26 cellular contexts compared by ENCODE assay signal in the genomic region with DNA sequence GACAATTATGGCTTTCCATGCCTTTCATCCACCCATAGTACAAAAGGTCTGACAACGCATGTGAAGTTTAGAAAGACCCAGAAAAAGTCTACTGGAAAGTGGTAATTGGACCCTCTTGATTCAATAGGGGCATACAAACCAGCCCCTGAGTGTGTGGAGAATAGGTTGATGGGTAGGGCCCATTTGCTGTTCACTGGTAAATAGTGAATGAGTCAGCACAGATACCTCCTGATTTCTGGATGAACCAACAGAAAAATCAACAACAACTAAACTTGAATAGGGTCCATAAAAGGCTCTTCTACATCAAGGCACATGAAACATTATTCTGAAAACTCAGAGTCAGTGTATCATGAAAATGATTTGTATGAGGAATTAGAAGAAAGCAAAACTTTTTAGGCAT.
"Had no signal": no experiment of that assay in that cellular context is flagged by ENCODE, and none has a peak within 500 bp of the region (broad histone marks: within the 10 kb centered on the region; RNA-seq: fewer than 3 reads in every experiment).

No MANE protein-coding gene starts in this region.

- H3K36me3 ChIP-seq: ascending aorta, breast epithelium, WERI-Rb-1 had no signal

- H3K9me3 ChIP-seq: ascending aorta, breast epithelium had no signal

- H3K4me1 ChIP-seq: ascending aorta, breast epithelium had no signal

- DNase-seq: activated B cell treated with CpG ODN at 0.5 μM for 24 hours; activated CD4-positive, alpha-beta memory T cell treated with anti-CD3 and anti-CD28 coated beads for 36 hours; activated CD4-positive, alpha-beta T cell treated with anti-CD3 and anti-CD28 coated beads, Interleukin-2, amount 10 ng/mL, durations not matched to agents 24 days and 14 days; activated CD8-positive, alpha-beta memory T cell treated with anti-CD3 and anti-CD28 coated beads, Interleukin-2, amount 10 ng/mL, durations not matched to agents 7 days and 5 days; activated CD8-positive, alpha-beta memory T cell treated with anti-CD3 and anti-CD28 coated beads, Interleukin-2, amount 50 U/mL, for 4 hours; activated CD8-positive, alpha-beta T cell treated with anti-CD3 and anti-CD28 coated beads, Interleukin-2, amount 10 ng/mL, durations not matched to agents 7 days and 5 days; activated effector memory CD4-positive, alpha-beta T cell treated with anti-CD3 and anti-CD28 coated beads, Interleukin-2, amount 50 U/mL, for 16 hours; activated naive CD4-positive, alpha-beta T cell; activated naive CD4-positive, alpha-beta T cell treated with anti-CD3 and anti-CD28 coated beads, Interleukin-2, amount 10 ng/mL, durations not matched to agents 7 days and 5 days; activated naive CD8-positive, alpha-beta T cell treated with anti-CD3 and anti-CD28 coated beads, Interleukin-2, amount 10 ng/mL, durations not matched to agents 7 days and 5 days; activated T-cell treated with anti-CD3 and anti-CD28 coated beads, Interleukin-2, amount 50 U/mL, for 1 hour; activated T-cell treated with anti-CD3 and anti-CD28 coated beads, Interleukin-2, amount 50 U/mL, for 48 hours; dorsolateral prefrontal cortex; effector memory CD4-positive, alpha-beta T cell; endodermal cell; foreskin fibroblast; head of caudate nucleus; T-helper 17 cell; T1000; WERI-Rb-1 had no signal

- H3K27me3 ChIP-seq: ascending aorta, breast epithelium, dorsolateral prefrontal cortex had no signal

- H3K4me3 ChIP-seq: ascending aorta, breast epithelium, coronary artery, dorsolateral prefrontal cortex had no signal

- ATAC-seq: activated CD4-positive, CD25-positive, alpha-beta regulatory T cell treated with anti-CD3 and anti-CD28 coated beads, Interleukin-2, amount 50 U/mL, for 24 hours; activated CD8-positive, alpha-beta memory T cell treated with anti-CD3 and anti-CD28 coated beads, Interleukin-2, amount 10 ng/mL, durations not matched to agents 7 days and 5 days; activated CD8-positive, alpha-beta T cell treated with anti-CD3 and anti-CD28 coated beads, Interleukin-2, amount 10 ng/mL, durations not matched to agents 7 days and 5 days; activated naive CD4-positive, alpha-beta T cell treated with anti-CD3 and anti-CD28 coated beads, Interleukin-2, amount 50 U/mL, for 72 hours; esophagus mucosa; T-helper 17 cell had no signal
